In the genomic region with DNA sequence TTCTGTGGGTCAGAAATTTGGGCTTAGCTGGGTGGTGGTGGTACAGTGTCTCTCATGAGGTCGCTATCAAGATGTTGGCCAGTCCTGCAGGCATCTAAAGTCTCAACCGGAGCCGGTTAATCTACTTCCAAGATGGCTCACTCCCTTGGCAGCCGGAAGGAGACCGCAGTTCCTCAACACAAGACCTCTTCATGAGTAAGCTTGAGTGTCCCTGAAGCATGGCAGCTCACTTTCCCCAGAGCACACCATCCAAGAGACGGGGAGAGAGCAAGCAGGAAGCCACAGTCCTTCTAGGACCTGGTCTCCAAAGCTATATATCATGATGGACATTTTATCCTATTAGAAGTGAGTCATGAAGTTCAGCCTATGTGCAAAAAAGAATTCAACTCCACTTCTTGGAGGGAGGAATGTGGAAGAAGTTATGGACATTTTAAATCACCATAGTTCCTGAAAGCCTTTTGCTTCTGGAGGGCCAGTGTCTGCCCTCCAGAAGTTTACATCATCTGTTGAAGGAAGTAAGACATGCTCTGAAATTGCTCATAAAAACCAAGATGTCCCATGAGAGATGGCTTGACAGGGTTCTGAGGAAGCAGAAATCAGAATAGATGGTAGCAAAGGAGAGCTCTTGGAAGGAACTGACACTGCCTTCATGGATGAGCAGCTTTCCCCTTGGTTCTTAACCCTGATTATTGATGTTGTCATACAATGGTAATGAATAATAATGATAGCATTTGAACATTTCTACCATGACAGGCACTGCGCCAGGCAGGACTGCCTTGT, we compare ENCODE assay signal across 21 cellular contexts. TPM values are rescaled to one million over a fixed set of nuclear protein-coding genes. Genes with fewer than 3 reads are reported as not detected.
DNase-seq lines count a peak whose midpoint lies in the region; ATAC-seq lines count a peak whose summit lies in the region.
"Had no signal": no experiment of that assay in that cellular context is flagged by ENCODE, and none has a peak within 500 bp of the region (broad histone marks: within the 10 kb centered on the region; RNA-seq: fewer than 3 reads in every experiment).

No MANE protein-coding gene starts in this region.

- H3K36me3 Mint-ChIP-seq in T-helper 17 cell (ENCODE audit: low read depth), result peaks cover 5% of the 10 kb centered on the region

- H3K27ac Mint-ChIP-seq in T-helper 17 cell, result peak overlapping the region; percentile 43
- H3K27ac Mint-ChIP-seq: activated naive CD8-positive, alpha-beta T cell treated with anti-CD3 and anti-CD28 coated beads, Interleukin-2, amount 10 ng/mL, durations not matched to agents 7 days and 5 days had no signal

- H3K27me3 Mint-ChIP-seq in T-helper 17 cell, result no peaks in the 10 kb centered on the region
- H3K27me3 Mint-ChIP-seq: activated naive CD8-positive, alpha-beta T cell treated with anti-CD3 and anti-CD28 coated beads, Interleukin-2, amount 10 ng/mL, durations not matched to agents 7 days and 5 days had no signal

- H3K4me3 Mint-ChIP-seq in T-helper 17 cell, result no peak overlapping the region
- H3K4me3 Mint-ChIP-seq: activated naive CD8-positive, alpha-beta T cell treated with anti-CD3 and anti-CD28 coated beads, Interleukin-2, amount 10 ng/mL, durations not matched to agents 7 days and 5 days; activated T-cell treated with anti-CD3 and anti-CD28 coated beads, Interleukin-2, amount 50 U/mL, for 4 hours had no signal

- intact Hi-C loops in posterior vena cava (cut with DNase I), result no loop called here

- no peaks in the 10 kb centered on the region for H3K9me3 ChIP-seq in T-helper 17 cell (ENCODE audit: control insufficient read depth, low read length, poor library complexity, severe bottlenecking)
- H3K9me3 ChIP-seq: HAP-1, left lung, ovary, SJSA1, thyroid gland had no signal

- no peak for ATAC-seq in T-helper 17 cell
- ATAC-seq in GM19455 (IDR thresholded peaks at IDR 0.05; ENCODE audit: unreplicated experiment), result no peak
- ATAC-seq: activated T-cell treated with anti-CD3 and anti-CD28 coated beads, Interleukin-2, amount 50 U/mL, for 4 hours; foreskin keratinocyte; left lung had no signal

- DNase-seq in NOMO-1 treated with DMSO at 0.1 percent for 48 hours (lab: John Stamatoyannopoulos, UW; ENCODE audit: unreplicated experiment) (peak; percentile 29), NOMO-1 treated with dmso at 0.1 percent for 144 hours (lab: John Stamatoyannopoulos, UW; ENCODE audit: unreplicated experiment) (no peak), T-helper 17 cell (no peak), fibroblast of peridontal ligament (ENCODE audit: extremely low read depth) (peak; percentile 34), posterior vena cava (ENCODE audit: low spot score) (no peak), pons (ENCODE audit: low spot score) (no peak), SW480 (ENCODE audit: low spot score) (no peak)
- DNase-seq: activated CD4-positive, alpha-beta T cell treated with anti-CD3 and anti-CD28 coated beads, Interleukin-2, amount 50 U/mL, for 4 hours; activated naive CD8-positive, alpha-beta T cell treated with anti-CD3 and anti-CD28 coated beads, Interleukin-2, amount 10 ng/mL, durations not matched to agents 7 days and 5 days; activated T-cell treated with anti-CD3 and anti-CD28 coated beads, Interleukin-2, amount 50 U/mL, for 4 hours; caudate nucleus; effector memory CD4-positive, alpha-beta T cell; foreskin keratinocyte; left lung; NCI-H1930; ovary; small intestine; thyroid gland had no signal

- H3K4me1 Mint-ChIP-seq in T-helper 17 cell, result peaks cover 32% of the 10 kb centered on the region

RNA-seq across cellular contexts. Expression of gene GALNT10, which starts 21.3 kb away (rescaled TPM):
- total RNA-seq in T-helper 17 cell (10 to 100 TPM; 34.7 to 40.4 TPM), posterior vena cava (10 to 100 TPM; 25.2 to 30.6 TPM)

Comparison
In these comparisons a context has a peak if more than half of its experiments do, and no peak if none do; other contexts are left out.
1. DNase-seq: peak in NOMO-1 treated with DMSO at 0.1 percent for 48 hours (single experiment) and fibroblast of peridontal ligament (single experiment); none in NOMO-1 treated with dmso at 0.1 percent for 144 hours (single experiment), T-helper 17 cell (0 of 3), posterior vena cava (single experiment), pons (single experiment) and SW480 (single experiment).